In genomic region chr16:12586701-12587100, GRCh38 we compare ENCODE assay signal across 15 cellular contexts.
DNase-seq lines count a peak whose midpoint lies in the region; ATAC-seq lines count a peak whose summit lies in the region.
"Had no signal": no experiment of that assay in that cellular context is flagged by ENCODE, and none has a peak within 500 bp of the region (broad histone marks: within the 10 kb centered on the region; RNA-seq: fewer than 3 reads in every experiment).

No MANE protein-coding gene starts in this region.

- intact Hi-C loops in Right ventricle myocardium superior (cut with DNase I), result no loop called here

- peak; percentile 17 for DNase-seq in activated CD8-positive, alpha-beta memory T cell treated with anti-CD3 and anti-CD28 coated beads for 24 hours
- no peak for DNase-seq in activated CD8-positive, alpha-beta memory T cell treated with anti-CD3 and anti-CD28 coated beads, Interleukin-2, amount 50 U/mL, for 4 hours
- DNase-seq in activated effector memory CD4-positive, alpha-beta T cell treated with anti-CD3 and anti-CD28 coated beads, Interleukin-2, amount 50 U/mL, for 16 hours, result peak; percentile 25
- DNase-seq in activated effector memory CD4-positive, alpha-beta T cell treated with Interleukin-2 at 50 U/mL for 16 hours, result no peak
- DNase-seq in mesenteric fat pad (ENCODE audit: low spot score), result peak; percentile 69
- DNase-seq in Right ventricle myocardium superior, result no peak
- DNase-seq in UCSD-AML1 (lab: John Stamatoyannopoulos, UW; ENCODE audit: unreplicated experiment), result no peak
- DNase-seq: Caco-2; CD4-positive, CD25-positive, alpha-beta regulatory T cell; CD8-positive, alpha-beta T cell; DMS153; DND-41; GOT3; H7; HCEC 1CT had no signal

- no peak for ATAC-seq in Right ventricle myocardium superior (ENCODE audit: poor library complexity)
- ATAC-seq: CD8-positive, alpha-beta T cell had no signal

Comparison
In these comparisons a context has a peak if more than half of its experiments do, and no peak if none do; other contexts are left out.
1. DNase-seq: peak in activated CD8-positive, alpha-beta memory T cell treated with anti-CD3 and anti-CD28 coated beads for 24 hours (single experiment), activated effector memory CD4-positive, alpha-beta T cell treated with anti-CD3 and anti-CD28 coated beads, Interleukin-2, amount 50 U/mL, for 16 hours (single experiment) and mesenteric fat pad (single experiment); none in activated CD8-positive, alpha-beta memory T cell treated with anti-CD3 and anti-CD28 coated beads, Interleukin-2, amount 50 U/mL, for 4 hours (single experiment), activated effector memory CD4-positive, alpha-beta T cell treated with Interleukin-2 at 50 U/mL for 16 hours (single experiment), Right ventricle myocardium superior (single experiment) and UCSD-AML1 (single experiment).